In the genomic region with DNA sequence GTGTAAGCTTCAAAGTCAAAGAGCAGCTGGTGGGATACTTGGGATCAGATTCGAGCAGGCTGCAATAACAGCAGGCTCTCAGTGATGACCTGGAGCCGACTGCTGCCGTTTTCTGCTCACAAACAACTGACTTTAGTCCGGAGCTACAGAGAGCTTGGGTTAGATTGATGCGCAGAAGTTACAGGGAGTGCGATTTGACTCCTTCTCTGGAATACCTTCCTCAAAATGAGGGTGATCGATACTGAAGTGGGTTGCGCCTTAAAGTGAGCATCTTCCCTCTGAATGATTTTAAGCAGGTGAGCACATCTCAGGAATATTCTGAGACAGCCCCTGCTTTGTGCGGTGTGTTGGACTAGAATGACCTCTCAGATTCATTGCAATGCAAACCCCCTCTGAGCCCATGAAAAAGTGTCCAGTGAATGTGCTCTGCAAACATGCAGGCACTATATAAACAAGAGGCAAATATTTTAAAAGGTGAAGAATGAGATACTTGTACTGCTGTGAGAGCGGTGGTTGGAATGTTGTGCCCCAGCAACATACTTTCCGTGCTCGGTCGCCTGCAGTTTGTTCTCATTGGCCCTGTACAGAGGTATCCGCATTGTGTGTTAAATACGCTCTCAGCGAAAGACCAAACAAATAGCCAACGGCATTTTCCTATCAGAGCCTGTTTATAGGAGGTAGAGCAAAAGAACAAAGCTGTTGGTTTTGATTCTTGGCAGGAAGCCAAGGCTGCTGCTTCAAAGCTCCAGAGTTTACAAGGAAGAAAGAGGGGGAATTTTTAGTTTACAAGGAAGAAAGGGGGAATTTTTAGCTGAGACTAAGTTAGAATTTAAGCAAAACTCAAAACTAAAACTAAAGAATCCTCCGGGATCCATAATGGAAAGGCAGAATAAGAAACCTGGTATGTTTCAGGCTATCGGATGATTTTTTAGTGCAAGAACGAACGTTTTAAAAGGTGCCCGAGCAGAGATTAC, we compare ENCODE assay signal across 1 cellular context.
TF ChIP-seq lines count a peak whose summit lies in the region.

No MANE protein-coding gene starts in this region.

TF ChIP-seq in HepG2, 621 proteins besides CTCF, POLR2A, EP300 and RAD21 (continued from another document and continues in another):
- TF ChIP-seq ZBTB10 (CRISPR knock-in tag; IDR thresholded peaks at IDR 0.05; ENCODE audit: borderline replicate concordance) (0 out of 2 replicates have a peak, but pooled peaks have one; percentile 25), JDP2 (CRISPR knock-in tag; IDR thresholded peaks at IDR 0.05; ENCODE audit: borderline replicate concordance) (no peak), NR1H2 (CRISPR knock-in tag; IDR thresholded peaks at IDR 0.05; ENCODE audit: borderline replicate concordance, low read depth) (no peak), ZBTB7B (CRISPR knock-in tag; IDR thresholded peaks at IDR 0.05) (peak; percentile 88), ZNF263 (CRISPR knock-in tag; IDR thresholded peaks at IDR 0.05) (no peak; the same call in 1 of the 2 replicates), MTA1 (CRISPR knock-in tag; IDR thresholded peaks at IDR 0.05; ENCODE audit: borderline replicate concordance) (no peak), ZNF766 (CRISPR knock-in tag; IDR thresholded peaks at IDR 0.05; ENCODE audit: borderline replicate concordance) (peak; percentile 87), KMT2A (CRISPR knock-in tag; IDR thresholded peaks at IDR 0.05) (peak; percentile 83), ZNF773 (CRISPR knock-in tag; IDR thresholded peaks at IDR 0.05; ENCODE audit: borderline replicate concordance) (0 out of 2 replicates have a peak, but pooled peaks have one; percentile 67), NFE2L2 (IDR thresholded peaks at IDR 0.05; ENCODE audit: low read length) (no peak), MIXL1 (CRISPR knock-in tag; IDR thresholded peaks at IDR 0.05) (peak; percentile 65; the same call in 1 of the 2 replicates), TFDP2 (CRISPR knock-in tag; IDR thresholded peaks at IDR 0.05) (0 out of 2 replicates have a peak, but pooled peaks have one; percentile 16), ZNF740 (CRISPR knock-in tag; IDR thresholded peaks at IDR 0.05) (peak; percentile 71), SMC3 (IDR thresholded peaks at IDR 0.05; ENCODE audit: low read length) (peak; percentile 4), FOXP1 (IDR thresholded peaks at IDR 0.05) (peak; percentile 83), FOXP1 (CRISPR knock-in tag; IDR thresholded peaks at IDR 0.05) (peak; percentile 90), HOXA3 (CRISPR knock-in tag; IDR thresholded peaks at IDR 0.05) (peak; percentile 80), DPF2 (CRISPR knock-in tag; IDR thresholded peaks at IDR 0.05; ENCODE audit: borderline replicate concordance, low read depth) (peak; percentile 62; the same call in 1 of the 2 replicates), FOSL2 (CRISPR knock-in tag; IDR thresholded peaks at IDR 0.05) (peak; percentile 82), FOXK1 (CRISPR knock-in tag; IDR thresholded peaks at IDR 0.05; ENCODE audit: borderline replicate concordance, low read depth) (peak; percentile 61; the same call in 1 of the 2 replicates), TBX3 (IDR thresholded peaks at IDR 0.05; ENCODE audit: borderline replicate concordance) (peak; percentile 86; the same call in 1 of the 2 replicates), ZNF691 (CRISPR knock-in tag; IDR thresholded peaks at IDR 0.05; ENCODE audit: borderline replicate concordance, low read depth) (peak; percentile 100), TEAD2 (CRISPR knock-in tag; IDR thresholded peaks at IDR 0.05) (peak; percentile 74; the same call in 1 of the 2 replicates)
- TF ChIP-seq, protein P1, sequence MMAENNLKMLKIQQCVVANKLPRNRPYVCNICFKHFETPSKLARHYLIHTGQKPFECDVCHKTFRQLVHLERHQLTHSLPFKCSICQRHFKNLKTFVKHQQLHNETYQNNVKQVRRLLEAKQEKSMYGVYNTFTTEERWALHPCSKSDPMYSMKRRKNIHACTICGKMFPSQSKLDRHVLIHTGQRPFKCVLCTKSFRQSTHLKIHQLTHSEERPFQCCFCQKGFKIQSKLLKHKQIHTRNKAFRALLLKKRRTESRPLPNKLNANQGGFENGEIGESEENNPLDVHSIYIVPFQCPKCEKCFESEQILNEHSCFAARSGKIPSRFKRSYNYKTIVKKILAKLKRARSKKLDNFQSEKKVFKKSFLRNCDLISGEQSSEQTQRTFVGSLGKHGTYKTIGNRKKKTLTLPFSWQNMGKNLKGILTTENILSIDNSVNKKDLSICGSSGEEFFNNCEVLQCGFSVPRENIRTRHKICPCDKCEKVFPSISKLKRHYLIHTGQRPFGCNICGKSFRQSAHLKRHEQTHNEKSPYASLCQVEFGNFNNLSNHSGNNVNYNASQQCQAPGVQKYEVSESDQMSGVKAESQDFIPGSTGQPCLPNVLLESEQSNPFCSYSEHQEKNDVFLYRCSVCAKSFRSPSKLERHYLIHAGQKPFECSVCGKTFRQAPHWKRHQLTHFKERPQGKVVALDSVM (CRISPR knock-in tag; IDR thresholded peaks at IDR 0.05) = peak; percentile 47; the same call in 1 of the 2 replicates
- TF ChIP-seq, protein P2, sequence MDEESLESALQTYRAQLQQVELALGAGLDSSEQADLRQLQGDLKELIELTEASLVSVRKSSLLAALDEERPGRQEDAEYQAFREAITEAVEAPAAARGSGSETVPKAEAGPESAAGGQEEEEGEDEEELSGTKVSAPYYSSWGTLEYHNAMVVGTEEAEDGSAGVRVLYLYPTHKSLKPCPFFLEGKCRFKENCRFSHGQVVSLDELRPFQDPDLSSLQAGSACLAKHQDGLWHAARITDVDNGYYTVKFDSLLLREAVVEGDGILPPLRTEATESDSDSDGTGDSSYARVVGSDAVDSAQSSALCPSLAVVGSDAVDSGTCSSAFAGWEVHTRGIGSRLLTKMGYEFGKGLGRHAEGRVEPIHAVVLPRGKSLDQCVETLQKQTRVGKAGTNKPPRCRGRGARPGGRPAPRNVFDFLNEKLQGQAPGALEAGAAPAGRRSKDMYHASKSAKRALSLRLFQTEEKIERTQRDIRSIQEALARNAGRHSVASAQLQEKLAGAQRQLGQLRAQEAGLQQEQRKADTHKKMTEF (CRISPR knock-in tag; IDR thresholded peaks at IDR 0.05) = peak; percentile 64; the same call in 1 of the 2 replicates
- TF ChIP-seq, protein P3, sequence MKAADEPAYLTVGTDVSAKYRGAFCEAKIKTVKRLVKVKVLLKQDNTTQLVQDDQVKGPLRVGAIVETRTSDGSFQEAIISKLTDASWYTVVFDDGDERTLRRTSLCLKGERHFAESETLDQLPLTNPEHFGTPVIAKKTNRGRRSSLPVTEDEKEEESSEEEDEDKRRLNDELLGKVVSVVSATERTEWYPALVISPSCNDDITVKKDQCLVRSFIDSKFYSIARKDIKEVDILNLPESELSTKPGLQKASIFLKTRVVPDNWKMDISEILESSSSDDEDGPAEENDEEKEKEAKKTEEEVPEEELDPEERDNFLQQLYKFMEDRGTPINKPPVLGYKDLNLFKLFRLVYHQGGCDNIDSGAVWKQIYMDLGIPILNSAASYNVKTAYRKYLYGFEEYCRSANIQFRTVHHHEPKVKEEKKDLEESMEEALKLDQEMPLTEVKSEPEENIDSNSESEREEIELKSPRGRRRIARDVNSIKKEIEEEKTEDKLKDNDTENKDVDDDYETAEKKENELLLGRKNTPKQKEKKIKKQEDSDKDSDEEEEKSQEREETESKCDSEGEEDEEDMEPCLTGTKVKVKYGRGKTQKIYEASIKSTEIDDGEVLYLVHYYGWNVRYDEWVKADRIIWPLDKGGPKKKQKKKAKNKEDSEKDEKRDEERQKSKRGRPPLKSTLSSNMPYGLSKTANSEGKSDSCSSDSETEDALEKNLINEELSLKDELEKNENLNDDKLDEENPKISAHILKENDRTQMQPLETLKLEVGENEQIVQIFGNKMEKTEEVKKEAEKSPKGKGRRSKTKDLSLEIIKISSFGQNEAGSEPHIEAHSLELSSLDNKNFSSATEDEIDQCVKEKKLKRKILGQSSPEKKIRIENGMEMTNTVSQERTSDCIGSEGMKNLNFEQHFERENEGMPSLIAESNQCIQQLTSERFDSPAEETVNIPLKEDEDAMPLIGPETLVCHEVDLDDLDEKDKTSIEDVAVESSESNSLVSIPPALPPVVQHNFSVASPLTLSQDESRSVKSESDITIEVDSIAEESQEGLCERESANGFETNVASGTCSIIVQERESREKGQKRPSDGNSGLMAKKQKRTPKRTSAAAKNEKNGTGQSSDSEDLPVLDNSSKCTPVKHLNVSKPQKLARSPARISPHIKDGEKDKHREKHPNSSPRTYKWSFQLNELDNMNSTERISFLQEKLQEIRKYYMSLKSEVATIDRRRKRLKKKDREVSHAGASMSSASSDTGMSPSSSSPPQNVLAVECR (CRISPR knock-in tag; IDR thresholded peaks at IDR 0.05; ENCODE audit: borderline replicate concordance) = peak; percentile 81; the same call in 1 of the 2 replicates
- TF ChIP-seq, protein P4, sequence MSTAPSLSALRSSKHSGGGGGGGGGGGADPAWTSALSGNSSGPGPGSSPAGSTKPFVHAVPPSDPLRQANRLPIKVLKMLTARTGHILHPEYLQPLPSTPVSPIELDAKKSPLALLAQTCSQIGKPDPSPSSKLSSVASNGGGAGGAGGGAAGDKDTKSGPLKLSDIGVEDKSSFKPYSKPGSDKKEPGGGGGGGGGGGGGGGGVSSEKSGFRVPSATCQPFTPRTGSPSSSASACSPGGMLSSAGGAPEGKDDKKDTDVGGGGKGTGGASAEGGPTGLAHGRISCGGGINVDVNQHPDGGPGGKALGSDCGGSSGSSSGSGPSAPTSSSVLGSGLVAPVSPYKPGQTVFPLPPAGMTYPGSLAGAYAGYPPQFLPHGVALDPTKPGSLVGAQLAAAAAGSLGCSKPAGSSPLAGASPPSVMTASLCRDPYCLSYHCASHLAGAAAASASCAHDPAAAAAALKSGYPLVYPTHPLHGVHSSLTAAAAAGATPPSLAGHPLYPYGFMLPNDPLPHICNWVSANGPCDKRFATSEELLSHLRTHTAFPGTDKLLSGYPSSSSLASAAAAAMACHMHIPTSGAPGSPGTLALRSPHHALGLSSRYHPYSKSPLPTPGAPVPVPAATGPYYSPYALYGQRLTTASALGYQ (CRISPR knock-in tag; IDR thresholded peaks at IDR 0.05) = peak; percentile 96
- TF ChIP-seq, protein P5, sequence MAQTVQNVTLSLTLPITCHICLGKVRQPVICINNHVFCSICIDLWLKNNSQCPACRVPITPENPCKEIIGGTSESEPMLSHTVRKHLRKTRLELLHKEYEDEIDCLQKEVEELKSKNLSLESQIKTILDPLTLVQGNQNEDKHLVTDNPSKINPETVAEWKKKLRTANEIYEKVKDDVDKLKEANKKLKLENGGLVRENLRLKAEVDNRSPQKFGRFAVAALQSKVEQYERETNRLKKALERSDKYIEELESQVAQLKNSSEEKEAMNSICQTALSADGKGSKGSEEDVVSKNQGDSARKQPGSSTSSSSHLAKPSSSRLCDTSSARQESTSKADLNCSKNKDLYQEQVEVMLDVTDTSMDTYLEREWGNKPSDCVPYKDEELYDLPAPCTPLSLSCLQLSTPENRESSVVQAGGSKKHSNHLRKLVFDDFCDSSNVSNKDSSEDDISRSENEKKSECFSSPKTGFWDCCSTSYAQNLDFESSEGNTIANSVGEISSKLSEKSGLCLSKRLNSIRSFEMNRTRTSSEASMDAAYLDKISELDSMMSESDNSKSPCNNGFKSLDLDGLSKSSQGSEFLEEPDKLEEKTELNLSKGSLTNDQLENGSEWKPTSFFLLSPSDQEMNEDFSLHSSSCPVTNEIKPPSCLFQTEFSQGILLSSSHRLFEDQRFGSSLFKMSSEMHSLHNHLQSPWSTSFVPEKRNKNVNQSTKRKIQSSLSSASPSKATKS (CRISPR knock-in tag; IDR thresholded peaks at IDR 0.05) = 0 out of 2 replicates have a peak, but pooled peaks have one; percentile 32
- TF ChIP-seq, protein P6, sequence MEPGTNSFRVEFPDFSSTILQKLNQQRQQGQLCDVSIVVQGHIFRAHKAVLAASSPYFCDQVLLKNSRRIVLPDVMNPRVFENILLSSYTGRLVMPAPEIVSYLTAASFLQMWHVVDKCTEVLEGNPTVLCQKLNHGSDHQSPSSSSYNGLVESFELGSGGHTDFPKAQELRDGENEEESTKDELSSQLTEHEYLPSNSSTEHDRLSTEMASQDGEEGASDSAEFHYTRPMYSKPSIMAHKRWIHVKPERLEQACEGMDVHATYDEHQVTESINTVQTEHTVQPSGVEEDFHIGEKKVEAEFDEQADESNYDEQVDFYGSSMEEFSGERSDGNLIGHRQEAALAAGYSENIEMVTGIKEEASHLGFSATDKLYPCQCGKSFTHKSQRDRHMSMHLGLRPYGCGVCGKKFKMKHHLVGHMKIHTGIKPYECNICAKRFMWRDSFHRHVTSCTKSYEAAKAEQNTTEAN (CRISPR knock-in tag; conservative IDR thresholded peaks at IDR 0.05) = peak; percentile 93
